8 cellular contexts compared by ENCODE assay signal in genomic region chr2:162317058-162317742, GRCh38. TPM values are rescaled to one million over a fixed set of nuclear protein-coding genes. Genes with fewer than 3 reads are reported as not detected.
DNase-seq lines count a peak whose midpoint lies in the region; ATAC-seq and TF ChIP-seq lines count a peak whose summit lies in the region.

No MANE protein-coding gene starts in this region.

- H2AFZ ChIP-seq in GM23338: peak overlapping the region; percentile 97; the same call in 1 of the 2 replicates

- H3K27me3 Mint-ChIP-seq in GM23338 (ENCODE audit: insufficient read depth, low read depth, poor library complexity): peaks cover 7% of the 10 kb centered on the region
- no peaks in the 10 kb centered on the region for H3K27me3 Mint-ChIP-seq in T-cell

- CTCF ChIA-PET in T-cell (lab: Charles Lee): interaction anchor here (0.6 to 3.9 kb wide), 10 partner anchors 12 to 128 kb away, joined by 3 to 30 read pairs (median 12); no protein-coding TSS in a partner anchor

- H3K36me3 ChIP-seq in GM23338 (ENCODE audit: insufficient read depth): no peaks in the 10 kb centered on the region
- H3K36me3 ChIP-seq in spleen: no peaks in the 10 kb centered on the region
- H3K36me3 ChIP-seq in adrenal gland (replicated peaks in 1 of 2): no peaks in the 10 kb centered on the region

- TF ChIP-seq POLR2A in spleen (IDR thresholded peaks at IDR 0.05) (no peak), adrenal gland (IDR thresholded peaks at IDR 0.05) (no peak), GM18505 (IDR thresholded peaks at IDR 0.05; ENCODE audit: borderline replicate concordance, extremely low read depth, insufficient read depth, insufficient read length) (no peak)

- no peak for TF ChIP-seq CTCF in GM23338 (conservative IDR thresholded peaks at IDR 0.05; ENCODE audit: low read depth in 2 of 2)
- no peak for TF ChIP-seq CTCF in fibroblast of villous mesenchyme (IDR thresholded peaks at IDR 0.05; ENCODE audit: insufficient read depth, low read depth, low read length)
- TF ChIP-seq CTCF in spleen (IDR thresholded peaks at IDR 0.05 in 8 of 11, conservative IDR thresholded peaks at IDR 0.05 in 3 of 11): no peak
- no peak for TF ChIP-seq CTCF in adrenal gland (IDR thresholded peaks at IDR 0.05)

- H3K27ac ChIP-seq in GM23338 (ENCODE audit: low read depth) (no peak overlapping the region), spleen (peak overlapping the region; percentile 76 to 99 (median 94)), adrenal gland (no peak overlapping the region)

- no peaks in the 10 kb centered on the region; the same call in 2 of the 3 replicates for H3K9me3 Mint-ChIP-seq in GM23338
- no peaks in the 10 kb centered on the region for H3K9me3 Mint-ChIP-seq in T-cell

- no peak for ATAC-seq in GM23338
- no peak for ATAC-seq in T-cell (replicated peaks in 1 of 4)
- ATAC-seq in GM18505 (IDR thresholded peaks at IDR 0.05; ENCODE audit: unreplicated experiment): no peak

- H3K4me1 Mint-ChIP-seq in GM23338 (peaks cover 23% of the 10 kb centered on the region), T-cell (peaks cover 73 to 82% (median 77%) of the 10 kb centered on the region in 3 donors)

- no peak overlapping the region for H3K4me2 ChIP-seq in GM23338

- no peaks in the 10 kb centered on the region for H3K9me3 ChIP-seq in spleen
- H3K9me3 ChIP-seq in adrenal gland (replicated peaks in 1 of 3): no peaks in the 10 kb centered on the region

- DNase-seq in GM23338 (ENCODE audit: low spot score): no peak
- DNase-seq in T-cell: no peak
- no peak for DNase-seq in fibroblast of villous mesenchyme (ENCODE audit: low read depth)
- no peak for DNase-seq in spleen
- DNase-seq in adrenal gland: no peak
- no peak for DNase-seq in GDM1 (lab: John Stamatoyannopoulos, UW)
- no peak for DNase-seq in NCI-H82 (lab: John Stamatoyannopoulos, UW)

- H3K4me1 ChIP-seq in GM23338 (ENCODE audit: insufficient read depth) (peaks cover 22% of the 10 kb centered on the region), spleen (peaks cover 3 to 89% (median 67%) of the 10 kb centered on the region in 6 donors), adrenal gland (replicated peaks in 1 of 2) (peaks cover 19 to 47% of the 10 kb centered on the region in 2 donors)

- H4K20me1 ChIP-seq in GM23338 (replicated peaks; ENCODE audit: insufficient read depth): no peaks in the 10 kb centered on the region

- H3K4me3 ChIP-seq in GM23338: peak overlapping the region; percentile 59
- H3K4me3 ChIP-seq in fibroblast of villous mesenchyme (ENCODE audit: low read depth, low read length): peak overlapping the region; percentile 72
- peak overlapping the region; percentile 55 to 96 (median 70) for H3K4me3 ChIP-seq in spleen
- peak overlapping the region in 2 of 4 donors; percentile 67 to 85 for H3K4me3 ChIP-seq in adrenal gland

- 47 to 61% (median 54%) methylated on average over 3 of the region's 3 CpGs for WGBS in spleen, 5 donors
- WGBS in adrenal gland, 4 donors: 70 to 77% (median 74%) methylated on average over 3 of the region's 3 CpGs

- H3K4me3 Mint-ChIP-seq in GM23338: peak overlapping the region; percentile 83; the same call in 1 of the 3 replicates
- peak overlapping the region; percentile 94 to 98 (median 97) for H3K4me3 Mint-ChIP-seq in T-cell

- H3K36me3 Mint-ChIP-seq in GM23338 (ENCODE audit: low read depth) (no peaks in the 10 kb centered on the region), T-cell (peaks cover 9% of the 10 kb centered on the region)

- H3K27ac Mint-ChIP-seq in GM23338: no peak overlapping the region
- peak overlapping the region; percentile 90 to 100 for H3K27ac Mint-ChIP-seq in T-cell

- H3K79me2 ChIP-seq in GM23338 (replicated peaks; ENCODE audit: insufficient read depth): no peaks in the 10 kb centered on the region

- POLR2A ChIA-PET in T-cell (lab: Charles Lee): interaction anchor here (0.6 to 2.2 kb wide), 2 partner anchors 26 to 731 kb away, joined by 3 to 12 read pairs; partner anchors contain the start of gene GCA (in 1 of the 2)

- H3K27me3 ChIP-seq in GM23338 (ENCODE audit: insufficient read depth): peaks cover 12% of the 10 kb centered on the region
- no peaks in the 10 kb centered on the region for H3K27me3 ChIP-seq in spleen (replicated peaks in 1 of 7)
- H3K27me3 ChIP-seq in adrenal gland: no peaks in the 10 kb centered on the region

- no peaks in the 10 kb centered on the region for H3F3A ChIP-seq in GM23338 (replicated peaks; ENCODE audit: low read depth)

- intact Hi-C loops in spleen (cut with DNase I; ENCODE audit: low total_unique reads) (no loop called here), adrenal gland (cut with DNase I) (no loop called here)

- no peaks in the 10 kb centered on the region for H3K9me2 ChIP-seq in GM23338 (ENCODE audit: insufficient read depth)

TF ChIP-seq in GM23338, 12 proteins besides CTCF, POLR2A, EP300 and RAD21 (continues in another document):
- TF ChIP-seq STAT1 (IDR thresholded peaks at IDR 0.05; ENCODE audit: unreplicated experiment) (no peak), POLR2AphosphoS5 (IDR thresholded peaks at IDR 0.05; ENCODE audit: low read depth) (no peak), NANOG (IDR thresholded peaks at IDR 0.05; ENCODE audit: borderline replicate concordance) (no peak), CREB1 (CRISPR knock-in tag; IDR thresholded peaks at IDR 0.05; ENCODE audit: low read depth) (no peak)
- TF ChIP-seq, protein P1, sequence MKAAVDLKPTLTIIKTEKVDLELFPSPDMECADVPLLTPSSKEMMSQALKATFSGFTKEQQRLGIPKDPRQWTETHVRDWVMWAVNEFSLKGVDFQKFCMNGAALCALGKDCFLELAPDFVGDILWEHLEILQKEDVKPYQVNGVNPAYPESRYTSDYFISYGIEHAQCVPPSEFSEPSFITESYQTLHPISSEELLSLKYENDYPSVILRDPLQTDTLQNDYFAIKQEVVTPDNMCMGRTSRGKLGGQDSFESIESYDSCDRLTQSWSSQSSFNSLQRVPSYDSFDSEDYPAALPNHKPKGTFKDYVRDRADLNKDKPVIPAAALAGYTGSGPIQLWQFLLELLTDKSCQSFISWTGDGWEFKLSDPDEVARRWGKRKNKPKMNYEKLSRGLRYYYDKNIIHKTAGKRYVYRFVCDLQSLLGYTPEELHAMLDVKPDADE (IDR thresholded peaks at IDR 0.05): no peak

RNA-seq across cellular contexts. Expression of gene IFIH1, which starts 1.3 kb away (rescaled TPM):
- 2.5 and 3.0 TPM in 2 replicates for total RNA-seq in GM23338 (2014; rRNA removed; shearing (Covaris generic))
- 0.97 and 1.2 TPM in 2 replicates for polyA plus RNA-seq in GM23338 (2016; fragmentation: Nextera tagmentation; extraction: Ambion mirVana)
- total RNA-seq in T-cell: 10 to 100 TPM; 25.1 to 34.1 (median 29.2) TPM
- 3.9 and 7.8 TPM in 2 replicates for total RNA-seq in fibroblast of villous mesenchyme
- total RNA-seq in spleen: 10 to 100 TPM; 30.4 to 53.8 (median 44.7) TPM
- 10 to 100 TPM; 13.2 to 18.6 (median 16.3) TPM for polyA plus RNA-seq in spleen
- total RNA-seq in adrenal gland: 10 to 100 TPM; 11.7 to 21.8 (median 15.8) TPM
- polyA plus RNA-seq in adrenal gland: 10 to 100 TPM in 1 of 3 donors, 1 to 10 TPM in 2; 7.8 to 25.6 (median 9.3) TPM

RNA-seq across cellular contexts. Expression of gene GCA, which starts 26.7 kb away (rescaled TPM):
- 39.3 and 42.6 TPM in 2 replicates for total RNA-seq in GM23338 (2014; rRNA removed; shearing (Covaris generic))
- polyA plus RNA-seq in GM23338 (2016; fragmentation: Nextera tagmentation; extraction: Ambion mirVana) (52.0 and 62.7 TPM in 2 replicates), spleen (10 to 100 TPM; 49.1 to 65.7 (median 50.8) TPM), adrenal gland (10 to 100 TPM; 11.8 to 18.7 (median 12.9) TPM)
- total RNA-seq in T-cell (10 to 100 TPM in 3 of 5 donors, 1 to 10 TPM in 2; 6.5 to 12.8 (median 10.0) TPM), fibroblast of villous mesenchyme (2.3 and 3.9 TPM in 2 replicates), spleen (100 to 1,000 TPM; 118 to 498 (median 190) TPM), adrenal gland (10 to 100 TPM in 7 of 8 donors, 1 to 10 TPM in 1; 3.4 to 33.9 (median 21.7) TPM)

Comparison
In these comparisons a context has a peak if more than half of its experiments do, and no peak if none do; other contexts are left out.
1. H3K27ac ChIP-seq: peak in spleen (8 of 8); none in GM23338 (single experiment) and adrenal gland (0 of 5).